ENCODE assay signal across 10 cellular contexts in the genomic region with DNA sequence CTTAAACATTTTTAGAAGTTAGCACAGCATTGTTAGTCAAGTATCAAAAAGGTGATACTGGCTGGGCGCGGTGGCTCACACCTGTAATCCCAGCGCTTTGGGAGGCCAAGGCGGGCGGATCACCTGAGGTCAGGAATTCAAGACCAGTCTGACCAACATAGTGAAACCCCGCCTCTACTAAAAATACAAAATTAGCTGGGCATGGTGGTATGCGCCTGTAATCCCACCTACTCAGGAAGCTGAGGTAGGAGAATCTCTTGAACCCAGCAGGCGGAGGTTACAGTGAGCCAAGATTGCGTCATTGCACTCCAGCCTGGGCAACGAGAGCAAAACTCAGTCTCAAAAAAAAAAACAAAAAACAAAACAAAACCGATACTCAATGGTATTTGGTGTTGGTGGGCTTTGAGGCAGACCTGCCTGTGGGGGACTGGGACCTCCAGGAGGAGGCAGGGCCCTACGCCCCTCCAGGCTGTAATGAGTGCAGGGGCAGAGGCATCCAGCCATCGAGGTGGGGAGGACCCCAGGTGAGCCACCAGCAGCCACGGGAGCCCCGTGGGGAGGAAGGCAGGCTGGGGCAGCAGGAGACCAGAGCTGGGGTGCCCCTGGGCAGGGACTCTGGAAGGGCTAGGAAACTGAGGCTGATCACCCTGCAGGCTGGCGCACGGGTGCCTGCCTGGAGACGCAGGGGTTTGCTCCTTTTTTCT.
DNase-seq lines count a peak whose midpoint lies in the region; ATAC-seq and TF ChIP-seq lines count a peak whose summit lies in the region.
"Had no signal": no experiment of that assay in that cellular context is flagged by ENCODE, and none has a peak within 500 bp of the region (broad histone marks: within the 10 kb centered on the region; RNA-seq: fewer than 3 reads in every experiment).

No MANE protein-coding gene starts in this region.

- BruUV-seq in PC-3 (replicated peaks; lab: Mats Ljungman, UMichigan), result no TSS peak

- H3K4me1 Mint-ChIP-seq in activated T-helper 1 cell treated with anti-CD3 and anti-CD28 coated beads, Interleukin-12 subunit alpha, Interleukin-12 subunit beta, Interleukin-2, Interleukin-4 antibody, amounts not matched to agents 30 ng/mL and 10 ng/mL and 1 ng/mL, durations not matched to agents 14 hours and 24 hours and 36 hours (ENCODE audit: low read depth), result no peaks in the 10 kb centered on the region

- H3K4me2 ChIP-seq in BLaER1, result peak overlapping the region; percentile 94
- H3K4me2 ChIP-seq in PC-3 (ENCODE audit: low read length), result peak overlapping the region; percentile 66

- no peak overlapping the region for H3K27ac Mint-ChIP-seq in activated T-helper 1 cell treated with anti-CD3 and anti-CD28 coated beads, Interleukin-12 subunit alpha, Interleukin-12 subunit beta, Interleukin-2, Interleukin-4 antibody, amounts not matched to agents 30 ng/mL and 10 ng/mL and 1 ng/mL, durations not matched to agents 14 hours and 24 hours and 36 hours

- no peak overlapping the region for H2AFZ ChIP-seq in PC-3 (ENCODE audit: low read length)

- no peaks in the 10 kb centered on the region for H3K36me3 Mint-ChIP-seq in activated T-helper 1 cell treated with anti-CD3 and anti-CD28 coated beads, Interleukin-12 subunit alpha, Interleukin-12 subunit beta, Interleukin-2, Interleukin-4 antibody, amounts not matched to agents 30 ng/mL and 10 ng/mL and 1 ng/mL, durations not matched to agents 14 hours and 24 hours and 36 hours (ENCODE audit: low read depth)

- no peak for TF ChIP-seq EP300 in ovary (IDR thresholded peaks at IDR 0.05)

- WGBS in esophagus squamous epithelium, 2 donors, result 70 to 73% methylated on average over 13 to 17 of the region's 18 CpGs
- WGBS in ovary, 3 donors, result 66 to 73% (median 72%) methylated on average over 18 of the region's 18 CpGs

- intact Hi-C loops in PC-3 (cut with micrococcal nuclease) (loop anchor here (1.0 kb wide), 2 partner anchors 18 to 31 kb away; no protein-coding TSS in a partner anchor), esophagus squamous epithelium (cut with DNase I) (no loop called here), ovary (cut with DNase I) (no loop called here)
- intact Hi-C loops in activated T-helper 1 cell treated with anti-CD3 and anti-CD28 coated beads, Interleukin-12 subunit alpha, Interleukin-12 subunit beta, Interleukin-2, Interleukin-4 antibody, amounts not matched to agents 30 ng/mL and 10 ng/mL and 1 ng/mL, durations not matched to agents 14 hours and 24 hours and 36 hours (cut with micrococcal nuclease), result no loop called here

- TF ChIP-seq CTCF in PC-3 (conservative IDR thresholded peaks at IDR 0.05; ENCODE audit: low read depth, low read length) (no peak), esophagus squamous epithelium (IDR thresholded peaks at IDR 0.05) (no peak), ovary (IDR thresholded peaks at IDR 0.05) (no peak)

- H3K9me3 ChIP-seq in BLaER1 (no peaks in the 10 kb centered on the region), PC-3 (ENCODE audit: low read length) (no peaks in the 10 kb centered on the region), esophagus squamous epithelium (no peaks in the 10 kb centered on the region), ovary (no peaks in the 10 kb centered on the region)

- no peaks in the 10 kb centered on the region for H3K79me2 ChIP-seq in PC-3 (ENCODE audit: low read length)

- H3K27me3 ChIP-seq in BLaER1 (no peaks in the 10 kb centered on the region), PC-3 (ENCODE audit: low read length) (no peaks in the 10 kb centered on the region), esophagus squamous epithelium (peaks cover 0 to 37% (median 0%) of the 10 kb centered on the region in 4 donors), ovary (no peaks in the 10 kb centered on the region)
- H3K27me3 ChIP-seq: dorsolateral prefrontal cortex had no signal

- TF ChIP-seq POLR2A in esophagus squamous epithelium (IDR thresholded peaks at IDR 0.05) (no peak), ovary (IDR thresholded peaks at IDR 0.05) (no peak)

- H3K27me3 Mint-ChIP-seq in activated T-helper 1 cell treated with anti-CD3 and anti-CD28 coated beads, Interleukin-12 subunit alpha, Interleukin-12 subunit beta, Interleukin-2, Interleukin-4 antibody, amounts not matched to agents 30 ng/mL and 10 ng/mL and 1 ng/mL, durations not matched to agents 14 hours and 24 hours and 36 hours (ENCODE audit: insufficient read depth), result no peaks in the 10 kb centered on the region

- H3K36me3 ChIP-seq in BLaER1 (no peaks in the 10 kb centered on the region), PC-3 (ENCODE audit: low read depth, low read length) (no peaks in the 10 kb centered on the region), esophagus squamous epithelium (no peaks in the 10 kb centered on the region), ovary (no peaks in the 10 kb centered on the region)

- H3K9me2 ChIP-seq in PC-3 (replicated peaks; ENCODE audit: low read length), result no peaks in the 10 kb centered on the region

- H3K27ac ChIP-seq in BLaER1 (peak overlapping the region; percentile 87), PC-3 (ENCODE audit: low read length) (no peak overlapping the region), esophagus squamous epithelium (peak overlapping the region in 3 of 4 donors; percentile 21 to 50 (median 40)), ovary (peak overlapping the region; percentile 3 to 51)

- ATAC-seq in PC-3, result no peak
- ATAC-seq in HG03460 (IDR thresholded peaks at IDR 0.05; ENCODE audit: unreplicated experiment), result no peak

- no peaks in the 10 kb centered on the region for H3F3A ChIP-seq in PC-3 (ENCODE audit: low read length, unreplicated experiment)

- CTCF ChIA-PET in PC-3 (lab: Charles Lee), result interaction anchor here (0.6 kb wide), 2 partner anchors 30 to 55 kb away, joined by 3 read pairs; no protein-coding TSS in a partner anchor

- H3K9me3 Mint-ChIP-seq in activated T-helper 1 cell treated with anti-CD3 and anti-CD28 coated beads, Interleukin-12 subunit alpha, Interleukin-12 subunit beta, Interleukin-2, Interleukin-4 antibody, amounts not matched to agents 30 ng/mL and 10 ng/mL and 1 ng/mL, durations not matched to agents 14 hours and 24 hours and 36 hours, result no peaks in the 10 kb centered on the region

- no peaks in the 10 kb centered on the region for H4K20me1 ChIP-seq in BLaER1
- H4K20me1 ChIP-seq in PC-3 (ENCODE audit: low read length), result no peaks in the 10 kb centered on the region

- H3K4me1 ChIP-seq in BLaER1 (peaks cover 100% of the 10 kb centered on the region), PC-3 (ENCODE audit: insufficient read depth, low read length) (peaks cover 16% of the 10 kb centered on the region), esophagus squamous epithelium (peaks cover 17 to 32% (median 22%) of the 10 kb centered on the region in 3 donors), ovary (ENCODE audit: insufficient read depth) (peaks cover 5% of the 10 kb centered on the region)

- H3K4me3 ChIP-seq in BLaER1 (peak overlapping the region; percentile 26; the same call in 1 of the 2 replicates), PC-3 (ENCODE audit: low read length) (no peak overlapping the region), esophagus squamous epithelium (no peak overlapping the region), ovary (no peak overlapping the region)
- H3K4me3 ChIP-seq: dorsolateral prefrontal cortex had no signal

- no peak overlapping the region for H3K4me3 Mint-ChIP-seq in activated T-helper 1 cell treated with anti-CD3 and anti-CD28 coated beads, Interleukin-12 subunit alpha, Interleukin-12 subunit beta, Interleukin-2, Interleukin-4 antibody, amounts not matched to agents 30 ng/mL and 10 ng/mL and 1 ng/mL, durations not matched to agents 14 hours and 24 hours and 36 hours

- DNase-seq in PC-3 (no peak), esophagus squamous epithelium (lab: John Stamatoyannopoulos, UW) (no peak), ovary (peak in 1 of 5 donors; percentile 25), NCI-H69 (lab: John Stamatoyannopoulos, UW) (no peak), superior temporal gyrus (ENCODE audit: extremely low spot score) (no peak)
- no peak for DNase-seq in activated T-helper 1 cell treated with anti-CD3 and anti-CD28 coated beads, Interleukin-12 subunit alpha, Interleukin-12 subunit beta, Interleukin-2, Interleukin-4 antibody, amounts not matched to agents 30 ng/mL and 10 ng/mL and 1 ng/mL, durations not matched to agents 14 hours and 24 hours and 36 hours (ENCODE audit: low spot score)
- DNase-seq: NCI-H1092 had no signal

- POLR2A ChIA-PET in PC-3 (lab: Charles Lee; ENCODE audit: unreplicated experiment), result interaction anchor here (0.5 to 1.0 kb wide), 3 partner anchors 18 to 242 kb away, joined by 3 to 6 read pairs (median 3); a partner anchor contains a TSS

- H3K9ac ChIP-seq in BLaER1, result peak overlapping the region; percentile 56
- no peak overlapping the region for H3K9ac ChIP-seq in PC-3 (ENCODE audit: low read length)
